In genomic region chrX:154371771-154372300, GRCh38 we compare ENCODE assay signal across 1 cellular context.
TF ChIP-seq lines count a peak whose summit lies in the region.

No MANE protein-coding gene starts in this region.

TF ChIP-seq in HEK293, 187 proteins besides CTCF, POLR2A, EP300 and RAD21 (continued from another document):
- TF ChIP-seq ZNF518A (tag by site-specific recombination; conservative IDR thresholded peaks at IDR 0.05; ENCODE audit: low read depth) (no peak), ZNF664 (tag by site-specific recombination; IDR thresholded peaks at IDR 0.05) (no peak), ZNF114 (tag by site-specific recombination; IDR thresholded peaks at IDR 0.05) (no peak), ZNF776 (tag by site-specific recombination; IDR thresholded peaks at IDR 0.05; ENCODE audit: borderline replicate concordance) (no peak), ZNF24 (tag by site-specific recombination; IDR thresholded peaks at IDR 0.05) (no peak), KLF10 (tag by site-specific recombination; IDR thresholded peaks at IDR 0.05) (no peak), BCL11B (tag by site-specific recombination; IDR thresholded peaks at IDR 0.05; ENCODE audit: low read depth) (no peak), ZNF16 (tag by site-specific recombination; IDR thresholded peaks at IDR 0.05; ENCODE audit: low read depth) (no peak), GLIS2 (tag by site-specific recombination; IDR thresholded peaks at IDR 0.05) (peak; percentile 63), ZNF362 (tag by site-specific recombination; IDR thresholded peaks at IDR 0.05) (no peak), RBAK (tag by site-specific recombination; IDR thresholded peaks at IDR 0.05) (no peak), ZNF561 (tag by site-specific recombination; IDR thresholded peaks at IDR 0.05; ENCODE audit: borderline replicate concordance) (no peak), ZNF544 (tag by site-specific recombination; IDR thresholded peaks at IDR 0.05) (no peak), SETDB1 (IDR thresholded peaks at IDR 0.05; ENCODE audit: insufficient read length, low read length) (no peak), ZNF837 (tag by site-specific recombination; IDR thresholded peaks at IDR 0.05) (no peak), REST (tag by site-specific recombination; IDR thresholded peaks at IDR 0.05) (no peak), GLI2 (tag by site-specific recombination; IDR thresholded peaks at IDR 0.05; ENCODE audit: borderline replicate concordance, low read depth) (no peak), ZNF555 (tag by site-specific recombination; conservative IDR thresholded peaks at IDR 0.05) (no peak), ZNF701 (tag by site-specific recombination; IDR thresholded peaks at IDR 0.05) (no peak), ZNF37A (tag by site-specific recombination; IDR thresholded peaks at IDR 0.05) (no peak), ZBTB49 (tag by site-specific recombination; IDR thresholded peaks at IDR 0.05; ENCODE audit: low read depth) (no peak), YY2 (tag by site-specific recombination; IDR thresholded peaks at IDR 0.05) (no peak), ZNF473 (tag by site-specific recombination; IDR thresholded peaks at IDR 0.05) (no peak), ZFP3 (tag by site-specific recombination; IDR thresholded peaks at IDR 0.05; ENCODE audit: low read depth) (no peak), ZNF121 (tag by site-specific recombination; IDR thresholded peaks at IDR 0.05) (no peak), SP7 (tag by site-specific recombination; IDR thresholded peaks at IDR 0.05) (no peak; the same call in 1 of the 2 replicates), ZNF280D (tag by site-specific recombination; IDR thresholded peaks at IDR 0.05) (no peak), ZXDB (tag by site-specific recombination; IDR thresholded peaks at IDR 0.05) (no peak; the same call in 1 of the 2 replicates), ZBTB8A (tag by site-specific recombination; IDR thresholded peaks at IDR 0.05) (peak; percentile 87), TCF7L2 (IDR thresholded peaks at IDR 0.05; ENCODE audit: borderline replicate concordance, low read depth, low read length) (no peak), ZNF530 (tag by site-specific recombination; IDR thresholded peaks at IDR 0.05; ENCODE audit: low read depth) (no peak), ZFHX2 (tag by site-specific recombination; conservative IDR thresholded peaks at IDR 0.05) (peak; percentile 92), ZNF549 (tag by site-specific recombination; IDR thresholded peaks at IDR 0.05) (no peak), ZNF426 (tag by site-specific recombination; IDR thresholded peaks at IDR 0.05) (no peak), ZNF596 (tag by site-specific recombination; IDR thresholded peaks at IDR 0.05) (no peak), ZNF48 (tag by site-specific recombination; IDR thresholded peaks at IDR 0.05) (no peak), ZSCAN30 (tag by site-specific recombination; IDR thresholded peaks at IDR 0.05) (no peak), SP2 (tag by site-specific recombination; IDR thresholded peaks at IDR 0.05) (no peak), ZNF571 (tag by site-specific recombination; IDR thresholded peaks at IDR 0.05) (no peak), ZNF174 (tag by site-specific recombination; IDR thresholded peaks at IDR 0.05) (no peak), ZNF791 (tag by site-specific recombination; IDR thresholded peaks at IDR 0.05) (no peak)
- TF ChIP-seq, protein P1, sequence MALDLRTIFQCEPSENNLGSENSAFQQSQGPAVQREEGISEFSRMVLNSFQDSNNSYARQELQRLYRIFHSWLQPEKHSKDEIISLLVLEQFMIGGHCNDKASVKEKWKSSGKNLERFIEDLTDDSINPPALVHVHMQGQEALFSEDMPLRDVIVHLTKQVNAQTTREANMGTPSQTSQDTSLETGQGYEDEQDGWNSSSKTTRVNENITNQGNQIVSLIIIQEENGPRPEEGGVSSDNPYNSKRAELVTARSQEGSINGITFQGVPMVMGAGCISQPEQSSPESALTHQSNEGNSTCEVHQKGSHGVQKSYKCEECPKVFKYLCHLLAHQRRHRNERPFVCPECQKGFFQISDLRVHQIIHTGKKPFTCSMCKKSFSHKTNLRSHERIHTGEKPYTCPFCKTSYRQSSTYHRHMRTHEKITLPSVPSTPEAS (tag by site-specific recombination; IDR thresholded peaks at IDR 0.05) = no peak
- TF ChIP-seq, protein P2, sequence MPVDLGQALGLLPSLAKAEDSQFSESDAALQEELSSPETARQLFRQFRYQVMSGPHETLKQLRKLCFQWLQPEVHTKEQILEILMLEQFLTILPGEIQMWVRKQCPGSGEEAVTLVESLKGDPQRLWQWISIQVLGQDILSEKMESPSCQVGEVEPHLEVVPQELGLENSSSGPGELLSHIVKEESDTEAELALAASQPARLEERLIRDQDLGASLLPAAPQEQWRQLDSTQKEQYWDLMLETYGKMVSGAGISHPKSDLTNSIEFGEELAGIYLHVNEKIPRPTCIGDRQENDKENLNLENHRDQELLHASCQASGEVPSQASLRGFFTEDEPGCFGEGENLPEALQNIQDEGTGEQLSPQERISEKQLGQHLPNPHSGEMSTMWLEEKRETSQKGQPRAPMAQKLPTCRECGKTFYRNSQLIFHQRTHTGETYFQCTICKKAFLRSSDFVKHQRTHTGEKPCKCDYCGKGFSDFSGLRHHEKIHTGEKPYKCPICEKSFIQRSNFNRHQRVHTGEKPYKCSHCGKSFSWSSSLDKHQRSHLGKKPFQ (tag by site-specific recombination; IDR thresholded peaks at IDR 0.05) = no peak
- TF ChIP-seq, protein P3, sequence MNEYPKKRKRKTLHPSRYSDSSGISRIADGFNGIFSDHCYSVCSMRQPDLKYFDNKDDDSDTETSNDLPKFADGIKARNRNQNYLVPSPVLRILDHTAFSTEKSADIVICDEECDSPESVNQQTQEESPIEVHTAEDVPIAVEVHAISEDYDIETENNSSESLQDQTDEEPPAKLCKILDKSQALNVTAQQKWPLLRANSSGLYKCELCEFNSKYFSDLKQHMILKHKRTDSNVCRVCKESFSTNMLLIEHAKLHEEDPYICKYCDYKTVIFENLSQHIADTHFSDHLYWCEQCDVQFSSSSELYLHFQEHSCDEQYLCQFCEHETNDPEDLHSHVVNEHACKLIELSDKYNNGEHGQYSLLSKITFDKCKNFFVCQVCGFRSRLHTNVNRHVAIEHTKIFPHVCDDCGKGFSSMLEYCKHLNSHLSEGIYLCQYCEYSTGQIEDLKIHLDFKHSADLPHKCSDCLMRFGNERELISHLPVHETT (tag by site-specific recombination; IDR thresholded peaks at IDR 0.05) = no peak
